ENCODE assay signal across 28 cellular contexts in genomic region chr11:17098632-17099031, GRCh38. TPM values are rescaled to one million over a fixed set of nuclear protein-coding genes. Genes with fewer than 3 reads are reported as not detected.
A peak's percentile ranks its signal among the peaks of the same experiment; 100 is the strongest.
DNase-seq lines count a peak whose midpoint lies in the region; ATAC-seq, FAIRE-seq and TF ChIP-seq lines count a peak whose summit lies in the region.
"Had no signal": no experiment of that assay in that cellular context is flagged by ENCODE, and none has a peak within 500 bp of the region (broad histone marks: within the 10 kb centered on the region; RNA-seq: fewer than 3 reads in every experiment).

No MANE protein-coding gene starts in this region.

- TF ChIP-seq RAD21 in K562 (CRISPR knock-in tag; conservative IDR thresholded peaks at IDR 0.05 in 1 of 2, IDR thresholded peaks at IDR 0.05 in 1 of 2): no peak

- H3K27ac ChIP-seq in K562 (ENCODE audit: extremely low read depth, low read depth, low read length): no peak overlapping the region
- H3K27ac ChIP-seq in lung (ENCODE audit: low read depth in 1 of 2, low read length in 1 of 2): no peak overlapping the region
- peak overlapping the region; percentile 11 for H3K27ac ChIP-seq in upper lobe of right lung
- H3K27ac ChIP-seq: A549, colonic mucosa, SK-N-MC, testis, uterus had no signal

- intact Hi-C loops in K562 (cut with micrococcal nuclease): no loop called here
- intact Hi-C loops in upper lobe of right lung (cut with DNase I): no loop called here

- H3K4me3 ChIP-seq in K562: no peak overlapping the region
- no peak overlapping the region for H3K4me3 ChIP-seq in lung
- H3K4me3 ChIP-seq in upper lobe of right lung: no peak overlapping the region
- H3K4me3 ChIP-seq: A549, colonic mucosa, SK-N-MC, skin epidermis, testis, uterus had no signal

- H3K9me3 ChIP-seq in K562 (replicated peaks; ENCODE audit: control insufficient read depth, insufficient read depth, low read depth, low read length) (no peaks in the 10 kb centered on the region), lung (ENCODE audit: control insufficient read depth in 2 of 2, insufficient read depth in 1 of 2, low read length in 1 of 2) (no peaks in the 10 kb centered on the region), upper lobe of right lung (no peaks in the 10 kb centered on the region)
- H3K9me3 ChIP-seq: A549, colonic mucosa, testis, uterus had no signal

- no peak for TF ChIP-seq EP300 in K562 (IDR thresholded peaks at IDR 0.05; ENCODE audit: low read length)

- H3K9me1 ChIP-seq in K562 (ENCODE audit: control insufficient read depth, insufficient read depth, low read length): no peaks in the 10 kb centered on the region

- no peak for FAIRE-seq in K562 (lab: Jason Lieb, UNC)
- FAIRE-seq: A549, GM18507, H1 had no signal

- no peaks in the 10 kb centered on the region for H4K20me1 ChIP-seq in K562 (replicated peaks; ENCODE audit: control insufficient read depth, insufficient read depth, low read length)

- H3K36me3 ChIP-seq in K562 (ENCODE audit: control insufficient read depth, insufficient read depth, low read length) (peaks cover 44% of the 10 kb centered on the region; the same call in 2 of the 3 replicates), lung (ENCODE audit: control insufficient read depth in 2 of 2, insufficient read depth in 2 of 2, low read length in 2 of 2) (peaks cover 17 to 33% of the 10 kb centered on the region in 2 donors), upper lobe of right lung (peaks cover 91% of the 10 kb centered on the region)
- H3K36me3 ChIP-seq: uterus had no signal

- POLR2A ChIA-PET in K562 (lab: Yijun Ruan, JAX): interaction anchor here (2.2 kb wide), 1 partner anchor 21 kb away, joined by 9 read pairs; the partner anchor contains the start of gene RPS13

- CTCF ChIA-PET in K562 (lab: Yijun Ruan, JAX; ENCODE audit: low intra/inter-chr PET ratio): no interaction called here

- peaks cover 65% of the 10 kb centered on the region for H3K36me3 Mint-ChIP-seq in activated T-cell treated with anti-CD3 and anti-CD28 coated beads, Interleukin-2, amount 50 U/mL, for 24 hours (ENCODE audit: low read depth)
- H3K36me3 Mint-ChIP-seq in stimulated activated naive B cell treated with anti-CD40 and anti-IgM and Interleukin-4, amounts not matched to agents 10 μg/mL and 1 μg/mL and 100 μg/mL, for 72 hours: peaks cover 24 to 40% of the 10 kb centered on the region in 2 donors

- no peak for TF ChIP-seq CTCF in K562 (IDR thresholded peaks at IDR 0.05 in 2 of 3, conservative IDR thresholded peaks at IDR 0.05 in 1 of 3; ENCODE audit: insufficient read depth in 2 of 3, low read depth in 1 of 3, low read length in 3 of 3)
- no peak for TF ChIP-seq CTCF in lung (IDR thresholded peaks at IDR 0.05; ENCODE audit: control extremely low read depth, extremely low read depth)
- no peak for TF ChIP-seq CTCF in upper lobe of right lung (IDR thresholded peaks at IDR 0.05)
- no peak for TF ChIP-seq CTCF in omental fat pad (IDR thresholded peaks at IDR 0.05)

- H3K4me1 ChIP-seq in K562 (replicated peaks in 1 of 2; ENCODE audit: control insufficient read depth in 2 of 2, insufficient read depth in 2 of 2, low read length in 2 of 2) (no peaks in the 10 kb centered on the region), lung (ENCODE audit: control insufficient read depth in 2 of 2, insufficient read depth in 2 of 2, low read length in 2 of 2) (no peaks in the 10 kb centered on the region), upper lobe of right lung (peaks cover 4% of the 10 kb centered on the region)
- H3K4me1 ChIP-seq: A549, colonic mucosa, testis, uterus had no signal

- no peak for TF ChIP-seq POLR2A in K562 (conservative IDR thresholded peaks at IDR 0.05)

- H3K79me2 ChIP-seq in K562 (ENCODE audit: control insufficient read depth, insufficient read depth, low read length): no peaks in the 10 kb centered on the region

- no peak overlapping the region for H2AFZ ChIP-seq in K562 (ENCODE audit: low read depth, low read length)

- H3K27me3 Mint-ChIP-seq in activated T-cell treated with anti-CD3 and anti-CD28 coated beads, Interleukin-2, amount 50 U/mL, for 24 hours: no peaks in the 10 kb centered on the region
- H3K27me3 Mint-ChIP-seq in stimulated activated naive B cell treated with anti-CD40 and anti-IgM and Interleukin-4, amounts not matched to agents 10 μg/mL and 1 μg/mL and 100 μg/mL, for 72 hours: no peaks in the 10 kb centered on the region
- H3K27me3 Mint-ChIP-seq: CD8-positive, alpha-beta memory T cell; natural killer cell treated with Interleukin-12 subunit alpha and Interleukin-12 subunit beta and Interleukin-15 and Interleukin-18, amount 100 ng/mL, for 72 hours; T-helper 17 cell had no signal

- no peaks in the 10 kb centered on the region for H3K9me3 Mint-ChIP-seq in activated T-cell treated with anti-CD3 and anti-CD28 coated beads, Interleukin-2, amount 50 U/mL, for 24 hours
- no peaks in the 10 kb centered on the region for H3K9me3 Mint-ChIP-seq in stimulated activated naive B cell treated with anti-CD40 and anti-IgM and Interleukin-4, amounts not matched to agents 10 μg/mL and 1 μg/mL and 100 μg/mL, for 72 hours
- H3K9me3 Mint-ChIP-seq: activated naive CD4-positive, alpha-beta T cell treated with anti-CD3 and anti-CD28 coated beads for 36 hours; CD8-positive, alpha-beta memory T cell; natural killer cell treated with Interleukin-12 subunit alpha and Interleukin-12 subunit beta and Interleukin-15 and Interleukin-18, amount 100 ng/mL, for 72 hours had no signal

- H3K27me3 ChIP-seq in K562 (ENCODE audit: control insufficient read depth in 2 of 2, insufficient read depth in 2 of 2, low read length in 2 of 2) (no peaks in the 10 kb centered on the region), lung (ENCODE audit: control insufficient read depth, insufficient read depth) (no peaks in the 10 kb centered on the region), upper lobe of right lung (no peaks in the 10 kb centered on the region)
- H3K27me3 ChIP-seq: colonic mucosa, testis, uterus had no signal

- peak overlapping the region; percentile 23 for H3K27ac Mint-ChIP-seq in activated T-cell treated with anti-CD3 and anti-CD28 coated beads, Interleukin-2, amount 50 U/mL, for 24 hours
- H3K27ac Mint-ChIP-seq in stimulated activated naive B cell treated with anti-CD40 and anti-IgM and Interleukin-4, amounts not matched to agents 10 μg/mL and 1 μg/mL and 100 μg/mL, for 72 hours: no peak overlapping the region
- H3K27ac Mint-ChIP-seq: activated naive CD4-positive, alpha-beta T cell treated with anti-CD3 and anti-CD28 coated beads for 36 hours; T-helper 17 cell had no signal

- H3K4me1 Mint-ChIP-seq in activated T-cell treated with anti-CD3 and anti-CD28 coated beads, Interleukin-2, amount 50 U/mL, for 24 hours (ENCODE audit: low read depth): no peaks in the 10 kb centered on the region
- H3K4me1 Mint-ChIP-seq in stimulated activated naive B cell treated with anti-CD40 and anti-IgM and Interleukin-4, amounts not matched to agents 10 μg/mL and 1 μg/mL and 100 μg/mL, for 72 hours: no peaks in the 10 kb centered on the region
- H3K4me1 Mint-ChIP-seq: CD8-positive, alpha-beta memory T cell; T-helper 17 cell had no signal

- in situ Hi-C loops in K562 (cut with MboI): no loop called here

- 100% methylated on average over 3 of the region's 4 CpGs for WGBS in K562 (ENCODE audit: insufficient coverage, low coverage, missing lambda C conversion rate)
- WGBS in lung, 2 donors: 90 to 95% methylated on average over 4 of the region's 4 CpGs

- DNase-seq in activated T-cell treated with anti-CD3 and anti-CD28 coated beads, Interleukin-2, amount 50 U/mL, for 24 hours: no peak
- DNase-seq in activated T-cell treated with anti-CD3 and anti-CD28 coated beads for 4 hours (no peak), K562 (ENCODE audit: extremely low read depth in 1 of 4, low spot score in 3 of 4) (no peak), lung (ENCODE audit: low spot score) (no peak), upper lobe of right lung (no peak), cerebellar cortex (ENCODE audit: low spot score) (no peak), omental fat pad (ENCODE audit: low spot score) (no peak)
- DNase-seq in stimulated activated naive B cell treated with anti-CD40 and anti-IgM and Interleukin-4, amounts not matched to agents 10 μg/mL and 1 μg/mL and 100 μg/mL, for 72 hours: no peak
- DNase-seq: activated naive CD4-positive, alpha-beta T cell treated with anti-CD3 and anti-CD28 coated beads for 36 hours; aorta; CD8-positive, alpha-beta memory T cell; colonic mucosa; effector memory CD4-positive, alpha-beta T cell; erythroblast; islet precursor cell; NCI-H1105; NCI-H187; NCI-H2171; stimulated activated naive CD8-positive, alpha-beta T cell treated with anti-CD3 and anti-CD28 coated beads, Interleukin-15, Interleukin-2, amounts not matched to agents 100 U/mL and 50 U/mL, for 24 hours; T-helper 17 cell; testis; uterus had no signal

- H3K4me3 Mint-ChIP-seq in activated T-cell treated with anti-CD3 and anti-CD28 coated beads, Interleukin-2, amount 50 U/mL, for 24 hours: no peak overlapping the region
- H3K4me3 Mint-ChIP-seq in stimulated activated naive B cell treated with anti-CD40 and anti-IgM and Interleukin-4, amounts not matched to agents 10 μg/mL and 1 μg/mL and 100 μg/mL, for 72 hours: no peak overlapping the region
- H3K4me3 Mint-ChIP-seq: activated naive CD4-positive, alpha-beta T cell treated with anti-CD3 and anti-CD28 coated beads for 36 hours; CD8-positive, alpha-beta memory T cell; natural killer cell treated with Interleukin-12 subunit alpha and Interleukin-12 subunit beta and Interleukin-15 and Interleukin-18, amount 100 ng/mL, for 72 hours; T-helper 17 cell had no signal

- ATAC-seq in K562: no peak
- peak; percentile 27 for ATAC-seq in lung (ENCODE audit: insufficient read depth, low FRiP score)
- peak; percentile 77 for ATAC-seq in upper lobe of right lung
- no peak for ATAC-seq in omental fat pad (ENCODE audit: low FRiP score)
- no peak for ATAC-seq in stimulated activated naive B cell treated with anti-CD40 and anti-IgM and Interleukin-4, amounts not matched to agents 10 μg/mL and 1 μg/mL and 100 μg/mL, for 72 hours (replicated peaks)
- ATAC-seq: A549; natural killer cell treated with Interleukin-12 subunit alpha and Interleukin-12 subunit beta and Interleukin-15 and Interleukin-18, amount 100 ng/mL, for 72 hours; stimulated activated naive CD8-positive, alpha-beta T cell treated with anti-CD3 and anti-CD28 coated beads, Interleukin-15, Interleukin-2, amounts not matched to agents 100 U/mL and 50 U/mL, for 24 hours; T-helper 17 cell had no signal

- H3K4me2 ChIP-seq in K562 (ENCODE audit: insufficient read depth, low read length): no peak overlapping the region
- H3K4me2 ChIP-seq: A549 had no signal

- no TSS peak for BruUV-seq in K562 (replicated peaks; lab: Mats Ljungman, UMichigan)

- no peak overlapping the region for H3K9ac ChIP-seq in K562 (ENCODE audit: insufficient read depth in 1 of 2, low read depth in 2 of 2, low read length in 2 of 2)

RNA-seq across cellular contexts. Expression of gene RPS13, which starts 21.2 kb away (rescaled TPM):
- 394 and 490 TPM in 2 replicates for total RNA-seq in K562 (2011; cell fraction: chromatin; rRNA removed; ENCODE audit: low replicate concordance)
- total RNA-seq in K562 (2011; cell fraction: nucleolus; rRNA removed): 539 and 560 TPM in 2 replicates
- 727 and 1,261 TPM in 2 replicates for total RNA-seq in K562 (2011; cell fraction: nucleoplasm; rRNA removed)
- total RNA-seq in K562 (2014; rRNA removed) (1,264 and 1,267 TPM in 2 replicates), K562 (2014; rRNA removed; fragmentation: Illumina TruSeq; extraction: Trizol) (1,762 and 1,914 TPM in 2 replicates), K562 (2015; rRNA removed; fragmentation: Illumina TruSeq; extraction: Trizol) (1,378 and 1,507 TPM in 2 replicates), K562 (2021) (1,425 and 1,570 TPM in 2 replicates), lung (1,000 to 10,000 TPM in 1 of 2 donors, 100 to 1,000 TPM in 1; 652 to 1,056 TPM), upper lobe of right lung (755 TPM), omental fat pad (1,000 to 10,000 TPM; 1,397 to 1,720 (median 1,505) TPM)
- polyA plus RNA-seq in K562 (2011; rRNA removed) (1,768 and 1,913 TPM in 2 replicates), K562 (2014; fragmentation: Illumina TruSeq; extraction: Trizol) (1,488 and 1,561 TPM in 2 replicates), K562 (2014; fragmentation: Nextera tagmentation; extraction: Ambion mirVana) (1,000 to 10,000 TPM; 3,147 to 3,714 TPM), K562 (2014; rRNA removed) (1,712 and 1,810 TPM in 2 replicates), lung (1,000 to 10,000 TPM; 1,250 to 1,941 TPM)
- 1,180 and 2,323 TPM in 2 replicates for polyA plus RNA-seq in K562 (2011; cell fraction: cytosol; rRNA removed)
- polyA plus RNA-seq in K562 (2011; cell fraction: nucleus; rRNA removed): 611 and 753 TPM in 2 replicates
- polyA plus RNA-seq in K562 (2012): 2,196 and 2,596 TPM in 2 replicates
- polyA minus RNA-seq in K562 (2011; rRNA and poly(A)+ RNA removed): 927 and 1,057 TPM in 2 replicates
- polyA minus RNA-seq in K562 (2011; cell fraction: cytosol; rRNA and poly(A)+ RNA removed): 323 and 363 TPM in 2 replicates
- 250 and 658 TPM in 2 replicates for polyA minus RNA-seq in K562 (2011; cell fraction: nucleus; rRNA and poly(A)+ RNA removed)

Comparison
In these comparisons a context has a peak if more than half of its experiments do, and no peak if none do; other contexts are left out.
1. ATAC-seq: peak in lung (single experiment) and upper lobe of right lung (single experiment); none in K562 (single experiment), omental fat pad (single experiment) and stimulated activated naive B cell treated with anti-CD40 and anti-IgM and Interleukin-4, amounts not matched to agents 10 μg/mL and 1 μg/mL and 100 μg/mL, for 72 hours (0 of 2).